In the genomic region with DNA sequence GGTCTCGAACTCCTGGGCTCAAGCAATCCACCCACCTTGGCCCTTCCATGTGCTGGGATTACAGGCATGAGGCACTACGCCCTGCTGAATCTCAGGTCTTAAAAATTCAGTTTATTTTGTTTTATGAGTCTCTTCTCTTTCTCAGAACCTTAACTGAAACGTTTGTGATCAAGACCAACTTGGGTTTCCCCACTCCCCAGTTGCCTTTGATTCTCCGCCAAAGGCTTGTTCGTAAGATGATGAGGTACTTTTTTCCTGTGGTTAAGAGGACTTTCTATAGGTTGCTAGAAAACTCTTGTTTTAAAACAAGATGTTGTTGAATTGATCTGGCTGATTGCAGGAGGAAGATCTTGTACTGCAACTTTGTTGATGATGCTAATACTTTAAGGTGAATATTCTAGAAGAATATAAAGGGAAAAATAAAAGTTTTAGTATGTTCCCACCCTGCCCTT, we compare ENCODE assay signal across 8 cellular contexts.
DNase-seq lines count a peak whose midpoint lies in the region; ATAC-seq lines count a peak whose summit lies in the region.

No MANE protein-coding gene starts in this region.

- H3K4me3 Mint-ChIP-seq in T-helper 2 cell treated with Interferon-gamma antibody and Interleukin-4, amounts not matched to agents 5 μg/mL and 100 μg/mL, for 36 hours: peak overlapping the region; percentile 81
- H3K4me3 Mint-ChIP-seq in central memory CD8-positive, alpha-beta T cell: peak overlapping the region; percentile 77

- peak; percentile 85 for ATAC-seq in GM21786 (IDR thresholded peaks at IDR 0.05; ENCODE audit: unreplicated experiment)
- peak; percentile 93 for ATAC-seq in central memory CD8-positive, alpha-beta T cell (replicated peaks; ENCODE audit: extremely low read depth, poor library complexity, severe bottlenecking)

- in situ Hi-C loops in ACHN (cut with HindIII; ENCODE audit: low pct_ligation_motif_present, low pct_unique_long_range_greater_than_20kb, low sequenced_read_pairs): no loop called here

- peak overlapping the region; percentile 97 for H3K27ac Mint-ChIP-seq in T-helper 2 cell treated with Interferon-gamma antibody and Interleukin-4, amounts not matched to agents 5 μg/mL and 100 μg/mL, for 36 hours
- peak overlapping the region; percentile 98 for H3K27ac Mint-ChIP-seq in central memory CD8-positive, alpha-beta T cell (ENCODE audit: low read depth)

- H3K4me1 Mint-ChIP-seq in T-helper 2 cell treated with Interferon-gamma antibody and Interleukin-4, amounts not matched to agents 5 μg/mL and 100 μg/mL, for 36 hours (ENCODE audit: low read depth): peaks cover 59% of the 10 kb centered on the region
- peaks cover 59% of the 10 kb centered on the region for H3K4me1 Mint-ChIP-seq in central memory CD8-positive, alpha-beta T cell

- DNase-seq in CD1c-positive myeloid dendritic cell (ENCODE audit: extremely low spot score) (peak; percentile 56), NCI-H2196 treated with DMSO at 0.1 percent for 48 hours (lab: John Stamatoyannopoulos, UW; ENCODE audit: unreplicated experiment) (no peak), ACHN (no peak), putamen (ENCODE audit: low spot score) (no peak)
- DNase-seq in T-helper 2 cell treated with Interferon-gamma antibody and Interleukin-4, amounts not matched to agents 5 μg/mL and 100 μg/mL, for 36 hours (ENCODE audit: low spot score): peak; percentile 80
- DNase-seq in central memory CD8-positive, alpha-beta T cell (ENCODE audit: low spot score in 2 of 2): peak; percentile 27 to 73
- peak; percentile 46 for DNase-seq in stimulated activated CD8-positive, alpha-beta memory T cell treated with anti-CD3 and anti-CD28 coated beads, Interleukin-12 subunit alpha, Interleukin-12 subunit beta, amount 100 ng/mL, for 24 hours (ENCODE audit: extremely low read depth)

- H3K36me3 Mint-ChIP-seq in T-helper 2 cell treated with Interferon-gamma antibody and Interleukin-4, amounts not matched to agents 5 μg/mL and 100 μg/mL, for 36 hours (ENCODE audit: low read depth): peaks cover 44% of the 10 kb centered on the region
- H3K36me3 Mint-ChIP-seq in central memory CD8-positive, alpha-beta T cell (ENCODE audit: insufficient read depth): peaks cover 15% of the 10 kb centered on the region

- H3K9me3 Mint-ChIP-seq in T-helper 2 cell treated with Interferon-gamma antibody and Interleukin-4, amounts not matched to agents 5 μg/mL and 100 μg/mL, for 36 hours: peaks cover 22% of the 10 kb centered on the region
- H3K9me3 Mint-ChIP-seq in central memory CD8-positive, alpha-beta T cell: no peaks in the 10 kb centered on the region

- no peaks in the 10 kb centered on the region for H3K27me3 Mint-ChIP-seq in T-helper 2 cell treated with Interferon-gamma antibody and Interleukin-4, amounts not matched to agents 5 μg/mL and 100 μg/mL, for 36 hours (ENCODE audit: low read depth)
- H3K27me3 Mint-ChIP-seq in central memory CD8-positive, alpha-beta T cell: no peaks in the 10 kb centered on the region

Comparison
In these comparisons a context has a peak if more than half of its experiments do, and no peak if none do; other contexts are left out.
1. DNase-seq: peak in CD1c-positive myeloid dendritic cell (single experiment), T-helper 2 cell treated with Interferon-gamma antibody and Interleukin-4, amounts not matched to agents 5 μg/mL and 100 μg/mL, for 36 hours (single experiment), central memory CD8-positive, alpha-beta T cell (2 of 2) and stimulated activated CD8-positive, alpha-beta memory T cell treated with anti-CD3 and anti-CD28 coated beads, Interleukin-12 subunit alpha, Interleukin-12 subunit beta, amount 100 ng/mL, for 24 hours (single experiment); none in NCI-H2196 treated with DMSO at 0.1 percent for 48 hours (single experiment), ACHN (single experiment) and putamen (single experiment).